Comparison of ENCODE assay signal across 8 cellular contexts in the genomic region with DNA sequence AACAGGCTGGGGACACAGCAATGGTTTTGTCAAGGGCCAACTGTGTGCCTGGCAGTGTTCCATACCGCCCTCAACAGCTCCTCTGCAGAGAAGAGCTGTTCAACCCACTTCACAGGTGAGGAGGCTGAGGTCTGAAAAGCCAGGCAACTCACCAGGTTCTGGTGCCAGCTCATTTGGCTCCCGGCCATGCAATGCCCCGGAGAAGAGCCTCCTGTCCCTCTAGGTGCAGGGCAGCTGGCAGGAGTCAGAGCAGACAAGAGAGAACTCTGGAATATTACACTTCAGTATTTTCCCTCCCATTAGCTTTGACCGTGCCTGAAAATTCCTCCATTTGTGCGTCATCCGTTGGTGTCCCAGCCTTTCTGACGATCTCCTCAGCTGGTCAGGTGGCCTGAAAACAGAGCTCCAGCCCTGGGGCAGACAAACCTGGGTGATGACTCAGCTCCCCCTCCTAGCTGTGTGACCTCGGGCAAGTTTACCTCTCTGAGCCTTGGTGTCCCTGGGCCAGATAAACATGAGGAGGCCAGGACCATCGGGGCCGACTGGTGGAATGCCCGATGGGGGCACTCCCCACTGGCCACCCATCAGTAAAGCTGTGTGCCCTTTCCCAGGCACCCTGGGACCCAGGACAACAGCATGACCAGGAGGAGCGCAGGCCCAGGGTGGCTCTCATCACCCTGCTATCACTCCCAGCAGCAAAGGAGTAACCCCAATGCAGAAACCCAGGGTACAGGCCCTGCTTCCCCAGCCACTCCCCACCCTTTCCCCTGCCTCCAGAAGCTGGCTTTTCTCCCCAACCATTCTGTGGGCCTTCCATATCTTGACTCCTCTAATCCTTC. TPM values are rescaled to one million over a fixed set of nuclear protein-coding genes. Genes with fewer than 3 reads are reported as not detected.
DNase-seq lines count a peak whose midpoint lies in the region; TF ChIP-seq lines count a peak whose summit lies in the region.

No MANE protein-coding gene starts in this region.

- peak overlapping the region; percentile 35 to 95 for H3K4me3 ChIP-seq in mesenchymal stem cell (ENCODE audit: insufficient read depth in 1 of 2, low read depth in 1 of 2, low read length in 2 of 2)
- H3K4me3 ChIP-seq in vagina = peak overlapping the region; percentile 73 to 75

- H3K79me1 ChIP-seq in mesenchymal stem cell (replicated peaks; ENCODE audit: low read length, poor library complexity, severe bottlenecking) = peaks cover 2% of the 10 kb centered on the region

- TF ChIP-seq CTCF in vagina (IDR thresholded peaks at IDR 0.05) = no peak

- peak overlapping the region in 1 of 2 experiments; percentile 68 for H3K14ac ChIP-seq in mesenchymal stem cell (ENCODE audit: low read length in 2 of 2)

- peak overlapping the region; percentile 49 for H3K27ac ChIP-seq in mesenchymal stem cell (ENCODE audit: low read length, poor library complexity, severe bottlenecking)
- H3K27ac ChIP-seq in vagina = peak overlapping the region; percentile 98

- H3K4ac ChIP-seq in mesenchymal stem cell (ENCODE audit: low read depth in 1 of 2, low read length in 2 of 2) = peak overlapping the region in 1 of 2 experiments; percentile 54

- H2AK5ac ChIP-seq in mesenchymal stem cell (ENCODE audit: low read length, severe bottlenecking) = peak overlapping the region; percentile 23

- H3K4me1 ChIP-seq in mesenchymal stem cell (ENCODE audit: control insufficient read depth, insufficient read depth, low read depth, low read length) = peaks cover 26% of the 10 kb centered on the region
- H3K4me1 ChIP-seq in vagina = peaks cover 53% of the 10 kb centered on the region

- peak overlapping the region; percentile 30 for H4K8ac ChIP-seq in mesenchymal stem cell (ENCODE audit: low read length)

- H3K36me3 ChIP-seq in mesenchymal stem cell (ENCODE audit: control insufficient read depth in 1 of 2, insufficient read depth in 2 of 2, low read depth in 1 of 2, low read length in 2 of 2) (no peaks in the 10 kb centered on the region), vagina (no peaks in the 10 kb centered on the region)

- no peak overlapping the region for H3K23ac ChIP-seq in mesenchymal stem cell (ENCODE audit: low read length in 2 of 2)

- no peaks in the 10 kb centered on the region for H3K9me3 ChIP-seq in mesenchymal stem cell (ENCODE audit: control insufficient read depth, low read length)
- H3K9me3 ChIP-seq in vagina = no peaks in the 10 kb centered on the region

- no peak for TF ChIP-seq POLR2A in vagina (IDR thresholded peaks at IDR 0.05)

- no peak overlapping the region for H2BK5ac ChIP-seq in mesenchymal stem cell (ENCODE audit: low read depth, low read length, poor library complexity, severe bottlenecking)

- DNase-seq in Daoy (ENCODE audit: low read depth) (peak; percentile 89), NCI-H2029 treated with DMSO at 0.1 percent for 48 hours (lab: John Stamatoyannopoulos, UW) (peak; percentile 83), cerebellar cortex (ENCODE audit: low spot score) (peak; percentile 61), mesenchymal stem cell (peak; percentile 87), vagina (ENCODE audit: extremely low spot score in 2 of 2) (no peak), NCI-H446 (lab: John Stamatoyannopoulos, UW) (no peak), CD1c-positive myeloid dendritic cell (ENCODE audit: extremely low spot score) (no peak)
- DNase-seq in stimulated activated CD4-positive, alpha-beta T cell treated with anti-CD3 and anti-CD28 coated beads, Interleukin-12 subunit alpha, Interleukin-12 subunit beta, amount 100 ng/mL, for 4 hours = no peak

- peak overlapping the region; percentile 3 for H2BK15ac ChIP-seq in mesenchymal stem cell (ENCODE audit: low read depth, poor library complexity, severe bottlenecking)

- H3K9ac ChIP-seq in mesenchymal stem cell (ENCODE audit: low read length) = peak overlapping the region; percentile 68

- WGBS in mesenchymal stem cell = 70% methylated on average over 12 of the region's 12 CpGs

- intact Hi-C loops in vagina (cut with DNase I) = loop anchor here (2.0 kb wide), 1 partner anchor 31 kb away; no protein-coding TSS in a partner anchor

- no peak overlapping the region for H2AFZ ChIP-seq in mesenchymal stem cell (ENCODE audit: low read depth, low read length)

- peak overlapping the region; percentile 23 for H2BK120ac ChIP-seq in mesenchymal stem cell (ENCODE audit: low read depth, low read length)

- H4K91ac ChIP-seq in mesenchymal stem cell (ENCODE audit: low read length) = peak overlapping the region; percentile 78

- H3K27me3 ChIP-seq in mesenchymal stem cell (ENCODE audit: control insufficient read depth in 1 of 2, insufficient read depth in 1 of 2, low read length in 2 of 2) (no peaks in the 10 kb centered on the region), vagina (no peaks in the 10 kb centered on the region)

- peak overlapping the region; percentile 20 to 81 for H2BK12ac ChIP-seq in mesenchymal stem cell (ENCODE audit: low read length in 2 of 2)

- H3K4me2 ChIP-seq in mesenchymal stem cell (ENCODE audit: low read length, poor library complexity, severe bottlenecking) = peak overlapping the region; percentile 48

- H3K18ac ChIP-seq in mesenchymal stem cell (ENCODE audit: low read depth in 1 of 2, low read length in 2 of 2) = peak overlapping the region; percentile 69 to 79

RNA-seq across cellular contexts. Expression of a gene that starts 9.6 kb away (rescaled TPM):
- 0.30 and 0.34 TPM in 2 replicates for total RNA-seq in Daoy (2014; rRNA removed; shearing (Covaris generic))
- 38.2 TPM for polyA plus RNA-seq in mesenchymal stem cell (2013, experiment 1 of 2)
- polyA plus RNA-seq in mesenchymal stem cell (2013, experiment 2 of 2) = 37.9 TPM
- total RNA-seq in vagina = 4.9 TPM

RNA-seq across cellular contexts. Expression of a gene that starts 14.6 kb away (rescaled TPM):
- total RNA-seq in Daoy (2014; rRNA removed; shearing (Covaris generic)) = not detected in 2 replicates
- not detected for polyA plus RNA-seq in mesenchymal stem cell (2013, experiment 1 of 2)
- not detected for polyA plus RNA-seq in mesenchymal stem cell (2013, experiment 2 of 2)
- total RNA-seq in vagina = not detected

RNA-seq across cellular contexts. Expression of a gene that starts 46.4 kb away (rescaled TPM):
- total RNA-seq in Daoy (2014; rRNA removed; shearing (Covaris generic)) = 40.5 and 59.0 TPM in 2 replicates
- 121 TPM for polyA plus RNA-seq in mesenchymal stem cell (2013, experiment 1 of 2)
- 117 TPM for polyA plus RNA-seq in mesenchymal stem cell (2013, experiment 2 of 2)
- 15.7 TPM for total RNA-seq in vagina

RNA-seq across cellular contexts. Expression of a gene that starts 48.0 kb away (rescaled TPM):
- total RNA-seq in Daoy (2014; rRNA removed; shearing (Covaris generic)) = not detected in 2 replicates
- polyA plus RNA-seq in mesenchymal stem cell (2013, experiment 1 of 2) = 4.9 TPM
- 5.1 TPM for polyA plus RNA-seq in mesenchymal stem cell (2013, experiment 2 of 2)
- 3.7 TPM for total RNA-seq in vagina

Comparison
In these comparisons a context has a peak if more than half of its experiments do, and no peak if none do; other contexts are left out.
1. DNase-seq: peak in Daoy (single experiment), NCI-H2029 treated with DMSO at 0.1 percent for 48 hours (single experiment), cerebellar cortex (single experiment) and mesenchymal stem cell (single experiment); none in vagina (0 of 2), stimulated activated CD4-positive, alpha-beta T cell treated with anti-CD3 and anti-CD28 coated beads, Interleukin-12 subunit alpha, Interleukin-12 subunit beta, amount 100 ng/mL, for 4 hours (single experiment), NCI-H446 (0 of 2) and CD1c-positive myeloid dendritic cell (single experiment).